ENCODE assay signal across 27 cellular contexts in the genomic region with DNA sequence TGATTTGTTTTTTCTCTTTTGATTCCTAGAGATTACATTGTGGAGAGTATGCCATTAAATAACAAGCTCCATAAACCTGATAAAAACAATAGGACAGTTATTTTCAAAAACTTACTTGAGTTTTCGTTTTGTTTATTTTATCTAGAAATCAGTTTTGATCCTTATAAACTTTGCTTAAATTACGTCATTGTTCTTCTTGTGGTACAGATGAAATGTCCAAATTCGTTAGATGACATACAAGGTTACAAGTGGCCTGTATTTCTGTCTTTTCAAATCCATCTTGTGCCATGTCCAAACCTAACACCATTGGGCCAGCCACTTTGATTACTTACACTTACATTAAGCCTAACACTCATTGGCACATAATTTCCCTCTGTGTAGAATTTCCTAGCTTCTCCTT.
"Had no signal": no experiment of that assay in that cellular context is flagged by ENCODE, and none has a peak within 500 bp of the region (broad histone marks: within the 10 kb centered on the region; RNA-seq: fewer than 3 reads in every experiment).

No MANE protein-coding gene starts in this region.

- H3K27ac ChIP-seq: stomach, suprapubic skin, testis, thoracic aorta, thyroid gland, tibial artery, tibial nerve, transverse colon, upper lobe of left lung, upper lobe of right lung, uterus, vagina had no signal

- H3K4me3 ChIP-seq: stomach, suprapubic skin, testis, thoracic aorta, thyroid gland, tibial artery, tibial nerve, transverse colon, upper lobe of left lung, upper lobe of right lung, uterus, vagina had no signal

- H3K27me3 ChIP-seq: stomach, suprapubic skin, testis, thyroid gland, tibial artery, tibial nerve, transverse colon, upper lobe of left lung, upper lobe of right lung, uterus, vagina had no signal

- H3K36me3 ChIP-seq: stomach, suprapubic skin, thoracic aorta, thyroid gland, tibial artery, tibial nerve, transverse colon, upper lobe of left lung, upper lobe of right lung, uterus, vagina had no signal

- H3K9me3 ChIP-seq: stomach, suprapubic skin, testis, thoracic aorta, thyroid gland, tibial artery, tibial nerve, transverse colon, upper lobe of left lung, upper lobe of right lung, uterus, vagina had no signal

- H3K4me1 ChIP-seq: suprapubic skin, testis, thyroid gland, tibial artery, transverse colon, upper lobe of right lung, uterus, vagina had no signal

- ATAC-seq: stimulated activated effector memory CD8-positive, alpha-beta T cell treated with anti-CD3 and anti-CD28 coated beads, Interleukin-12 subunit alpha, Interleukin-12 subunit beta, amount 100 ng/mL, for 72 hours; stimulated activated memory B cell treated with anti-CD40 and anti-IgM and Interleukin-4, amounts not matched to agents 10 μg/mL and 1 μg/mL and 100 μg/mL, for 72 hours; stimulated activated naive CD8-positive, alpha-beta T cell treated with anti-CD3 and anti-CD28 coated beads, Interleukin-15, amount 100 ng/mL, for 72 hours; stimulated activated naive CD8-positive, alpha-beta T cell treated with anti-CD3 and anti-CD28 coated beads, Interleukin-15, Interleukin-2, amounts not matched to agents 100 U/mL and 50 U/mL, for 24 hours had no signal

- DNase-seq: stimulated activated CD4-positive, alpha-beta T cell treated with anti-CD3 and anti-CD28 coated beads, Interleukin-2, amount 100 ng/mL, for 48 hours; stimulated activated CD4-positive, alpha-beta T cell treated with anti-CD3 and anti-CD28 coated beads, Interleukin-4, amount 100 ng/mL, for 1 hour; stimulated activated CD4-positive, alpha-beta T cell treated with anti-CD3 and anti-CD28 coated beads, Interleukin-4, amount 100 ng/mL, for 24 hours; stimulated activated CD4-positive, alpha-beta T cell treated with anti-CD3 and anti-CD28 coated beads, Interleukin-4, amount 100 ng/mL, for 4 hours; stimulated activated CD8-positive, alpha-beta memory T cell treated with anti-CD3 and anti-CD28 coated beads, Interleukin-4, amount 100 ng/mL, for 48 hours; stimulated activated naive B cell treated with anti-CD40 and anti-IgM and Interleukin-4, amounts not matched to agents 10 μg/mL and 1 μg/mL and 100 μg/mL, for 72 hours; stimulated activated naive CD4-positive, alpha-beta T cell; stimulated activated naive CD4-positive, alpha-beta T cell treated with Interleukin-2 at 50 U/mL for 16 hours; stimulated activated naive CD8-positive, alpha-beta T cell treated with anti-CD3 and anti-CD28 coated beads, Interleukin-15, amount 100 ng/mL, for 72 hours; stimulated activated naive CD8-positive, alpha-beta T cell treated with anti-CD3 and anti-CD28 coated beads, Interleukin-15, Interleukin-2, amounts not matched to agents 100 U/mL and 50 U/mL, for 24 hours; stomach; substantia nigra; testis; thyroid gland; tibial artery; transverse colon; trophoblast cell; upper lobe of left lung; upper lobe of right lung; uterus had no signal

- FAIRE-seq: urothelium cell line had no signal
